ENCODE assay signal across 8 cellular contexts in genomic region chr12:123232807-123233504, GRCh38. TPM values are rescaled to one million over a fixed set of nuclear protein-coding genes. Genes with fewer than 3 reads are reported as not detected.
DNase-seq lines count a peak whose midpoint lies in the region; ATAC-seq and TF ChIP-seq lines count a peak whose summit lies in the region.

TSS of gene MPHOSPH9 (minus strand) at chr12:123233141. CDS start at chr12:123230364, 2,777 bp downstream.
TSS of gene MTRFR (plus strand) at chr12:123233436. CDS start at chr12:123253675, 20,239 bp downstream.

- H3K9ac ChIP-seq in PC-3 (ENCODE audit: low read length) = peak within 1 kb of the TSS; percentile 91

- no peaks in the 10 kb centered on the region for H3F3A ChIP-seq in PC-3 (ENCODE audit: low read length, unreplicated experiment)

- H4K20me1 ChIP-seq in PC-3 (ENCODE audit: low read length) = no peaks in the 10 kb centered on the region

- intact Hi-C loops in PC-3 (cut with micrococcal nuclease) = loop anchor here (2.0 to 5.0 kb wide), 3 partner anchors 71 to 258 kb away; partner anchors contain the start of gene OGFOD2

- no peak for TF ChIP-seq RAD21 in Ishikawa (IDR thresholded peaks at IDR 0.05; ENCODE audit: low read depth)

- CTCF ChIA-PET in PC-3 (lab: Charles Lee) = interaction anchor here (0.6 to 1.8 kb wide), 3 partner anchors 82 to 407 kb away, joined by 4 to 10 read pairs (median 6); partner anchors contain the start of gene PITPNM2

- H3K36me3 ChIP-seq in PC-3 (ENCODE audit: low read depth, low read length) = peaks cover 5% of the 10 kb centered on the region; the same call in 1 of the 2 replicates

- peak; percentile 78 for ATAC-seq in GM21576 (IDR thresholded peaks at IDR 0.05; ENCODE audit: unreplicated experiment)
- peak; percentile 90 for ATAC-seq in PC-3

- peak within 1 kb of the TSS; percentile 99 for H3K4me3 ChIP-seq in PC-3 (ENCODE audit: low read length)
- peak within 1 kb of the TSS; percentile 86 for H3K4me3 ChIP-seq in epithelial cell of proximal tubule (ENCODE audit: low read depth, low read length)

- H2AFZ ChIP-seq in PC-3 (ENCODE audit: low read length) = peak within 1 kb of the TSS; percentile 97

- TF ChIP-seq CTCF in PC-3 (conservative IDR thresholded peaks at IDR 0.05; ENCODE audit: low read depth, low read length) = no peak
- TF ChIP-seq CTCF in epithelial cell of proximal tubule (conservative IDR thresholded peaks at IDR 0.05; ENCODE audit: low read depth, low read length) = no peak

- BruUV-seq in PC-3 (replicated peaks; lab: Mats Ljungman, UMichigan) = no TSS peak

- H3K27me3 ChIP-seq in PC-3 (ENCODE audit: low read length) = no peaks in the 10 kb centered on the region

- peaks cover 24% of the 10 kb centered on the region; the same call in 1 of the 2 replicates for H3K4me1 ChIP-seq in PC-3 (ENCODE audit: insufficient read depth, low read length)

- POLR2A ChIA-PET in PC-3 (lab: Charles Lee; ENCODE audit: unreplicated experiment) = interaction anchor here (0.5 to 1.1 kb wide), 14 partner anchors 16 to 488 kb away, joined by 3 to 14 read pairs (median 3); partner anchors contain the start of gene PITPNM2

- H3K4me2 ChIP-seq in PC-3 (ENCODE audit: low read length) = peak within 1 kb of the TSS; percentile 96

- TF ChIP-seq EP300 in Ishikawa (IDR thresholded peaks at IDR 0.05; ENCODE audit: borderline replicate concordance) = peak; percentile 19; the same call in 1 of the 2 replicates

- H3K27ac ChIP-seq in PC-3 (ENCODE audit: low read length) = peak within 1 kb of the TSS; percentile 52

- no peaks in the 10 kb centered on the region for H3K9me2 ChIP-seq in PC-3 (replicated peaks; ENCODE audit: low read length)

- peaks cover 80% of the 10 kb centered on the region for H3K79me2 ChIP-seq in PC-3 (ENCODE audit: low read length)

- no peaks in the 10 kb centered on the region for H3K9me3 ChIP-seq in PC-3 (ENCODE audit: low read length)

- DNase-seq in DMS114 treated with DMSO at 0.1 percent for 48 hours (lab: John Stamatoyannopoulos, UW; ENCODE audit: unreplicated experiment) (peak; percentile 99), PC-3 (peak; percentile 99), activated T-cell treated with anti-CD3 and anti-CD28 coated beads for 48 hours (ENCODE audit: low read depth) (peak; percentile 96), epithelial cell of proximal tubule (ENCODE audit: low read depth) (peak; percentile 92), mucosa of gallbladder (ENCODE audit: low spot score) (peak; percentile 99)
- DNase-seq in stimulated activated CD8-positive, alpha-beta memory T cell treated with anti-CD3 and anti-CD28 coated beads, Interleukin-4, amount 100 ng/mL, for 4 hours (ENCODE audit: low read depth in 2 of 2, low spot score in 1 of 2) = peak; percentile 97 to 99

TF ChIP-seq in Ishikawa, 13 proteins besides CTCF, POLR2A, EP300 and RAD21:
- TF ChIP-seq TAF1 (IDR thresholded peaks at IDR 0.05; ENCODE audit: low read depth) = peak; percentile 77
- no peak for TF ChIP-seq REST (IDR thresholded peaks at IDR 0.05; ENCODE audit: low read depth)
- TF ChIP-seq NFIC (IDR thresholded peaks at IDR 0.05) = no peak
- peak; percentile 64; the same call in 1 of the 2 replicates for TF ChIP-seq TCF12 (IDR thresholded peaks at IDR 0.05; ENCODE audit: low read depth)
- TF ChIP-seq YY1 (IDR thresholded peaks at IDR 0.05; ENCODE audit: low read depth) = peak; percentile 44; the same call in 1 of the 2 replicates
- no peak for TF ChIP-seq EGR1 (IDR thresholded peaks at IDR 0.05)
- TF ChIP-seq USF1 (IDR thresholded peaks at IDR 0.05) = peak; percentile 10; the same call in 1 of the 2 replicates
- peak; percentile 95 for TF ChIP-seq ZBTB7A (IDR thresholded peaks at IDR 0.05; ENCODE audit: low read depth)
- peak; percentile 16; the same call in 1 of the 2 replicates for TF ChIP-seq CREB1 (IDR thresholded peaks at IDR 0.05; ENCODE audit: low read depth)
- no peak for TF ChIP-seq CEBPB (IDR thresholded peaks at IDR 0.05)
- peak; percentile 79 for TF ChIP-seq MAX (IDR thresholded peaks at IDR 0.05)
- TF ChIP-seq TEAD4 (IDR thresholded peaks at IDR 0.05) = no peak
- peak; percentile 54; the same call in 1 of the 2 replicates for TF ChIP-seq FOXM1 (IDR thresholded peaks at IDR 0.05; ENCODE audit: borderline replicate concordance, low read depth)

RNA-seq across cellular contexts. Expression of gene MPHOSPH9, which starts in this region (rescaled TPM):
- 34.2 and 42.5 TPM in 2 replicates for total RNA-seq in PC-3 (2014; rRNA removed)
- 47.8 and 52.6 TPM in 2 replicates for total RNA-seq in epithelial cell of proximal tubule
- total RNA-seq in mucosa of gallbladder = 14.5 TPM

RNA-seq across cellular contexts. Expression of gene MTRFR, which starts in this region (rescaled TPM):
- total RNA-seq in PC-3 (2014; rRNA removed) (15.9 and 23.2 TPM in 2 replicates), epithelial cell of proximal tubule (13.8 and 31.2 TPM in 2 replicates), mucosa of gallbladder (14.0 TPM)

Comparison
In these comparisons a context has a peak if more than half of its experiments do, and no peak if none do; other contexts are left out.
1. Peak in every context shown above with its lines: DNase-seq, ATAC-seq, H3K4me3 ChIP-seq and H3K27ac ChIP-seq.